8 cellular contexts compared by ENCODE assay signal in the genomic region with DNA sequence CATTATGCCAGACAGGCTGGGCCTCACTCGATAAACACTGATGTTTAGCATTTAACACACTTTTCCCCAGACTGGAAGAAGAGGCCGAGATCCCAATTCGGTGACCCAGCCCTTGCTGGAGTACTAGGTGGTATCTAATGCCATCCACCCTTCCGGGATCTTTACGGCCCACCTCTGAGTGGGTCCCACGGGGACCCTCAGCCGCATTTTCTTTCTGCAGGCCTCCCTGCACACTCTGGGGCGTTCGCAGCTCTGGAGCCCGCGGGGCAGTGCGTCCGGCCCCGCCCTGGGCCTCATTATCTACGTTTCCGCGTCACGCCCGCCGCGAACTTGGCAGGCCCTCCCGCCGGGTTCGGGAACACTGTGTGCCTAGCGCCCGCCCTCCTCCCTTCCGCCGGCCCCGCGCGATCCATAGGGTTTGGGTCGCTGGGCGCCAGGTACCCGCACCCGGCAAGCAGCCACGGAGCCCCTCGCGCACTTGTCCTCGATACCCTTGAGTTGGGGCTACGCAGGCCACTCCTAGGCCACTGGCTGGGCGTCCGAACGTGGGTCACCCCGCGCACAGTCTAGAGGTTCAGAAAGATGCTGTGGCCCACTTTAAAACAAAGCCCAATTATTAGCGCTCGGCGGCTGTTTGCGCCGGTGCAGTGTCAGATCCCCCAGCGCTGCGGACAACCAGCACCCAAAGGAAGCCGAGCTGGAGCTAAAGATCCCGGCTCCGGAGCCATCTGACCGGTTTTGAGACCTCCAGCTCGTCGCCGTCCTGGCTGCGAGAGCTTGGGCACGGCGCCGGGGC. TPM values are rescaled to one million over a fixed set of nuclear protein-coding genes. Genes with fewer than 3 reads are reported as not detected.
DNase-seq lines count a peak whose midpoint lies in the region; ATAC-seq and TF ChIP-seq lines count a peak whose summit lies in the region.

No MANE protein-coding gene starts in this region.

- no peak for TF ChIP-seq CTCF in GM10266 (IDR thresholded peaks at IDR 0.05; ENCODE audit: control insufficient read depth, insufficient read depth, low read depth, missing control alignments)

- H3K27ac Mint-ChIP-seq in naive thymus-derived CD8-positive, alpha-beta T cell, result peak overlapping the region; percentile 89 to 97 (median 94)
- H3K27ac Mint-ChIP-seq in stimulated activated memory B cell treated with anti-CD40 and anti-IgM and Interleukin-4, amounts not matched to agents 10 μg/mL and 1 μg/mL and 100 μg/mL, for 72 hours, result peak overlapping the region; percentile 77

- H3K27me3 Mint-ChIP-seq in naive thymus-derived CD8-positive, alpha-beta T cell, result no peaks in the 10 kb centered on the region
- H3K27me3 Mint-ChIP-seq in stimulated activated memory B cell treated with anti-CD40 and anti-IgM and Interleukin-4, amounts not matched to agents 10 μg/mL and 1 μg/mL and 100 μg/mL, for 72 hours, result peaks cover 63% of the 10 kb centered on the region

- H3K36me3 Mint-ChIP-seq in naive thymus-derived CD8-positive, alpha-beta T cell, result peaks cover 0 to 2% (median 0%) of the 10 kb centered on the region in 3 donors
- no peaks in the 10 kb centered on the region for H3K36me3 Mint-ChIP-seq in stimulated activated memory B cell treated with anti-CD40 and anti-IgM and Interleukin-4, amounts not matched to agents 10 μg/mL and 1 μg/mL and 100 μg/mL, for 72 hours

- POLR2A ChIA-PET in naive thymus-derived CD8-positive, alpha-beta T cell (lab: Charles Lee), result interaction anchor here (0.6 to 3.1 kb wide), 9 partner anchors 9 to 201 kb away, joined by 3 to 39 read pairs (median 4); a partner anchor contains a TSS

- peak; percentile 37 to 43 for ATAC-seq in naive thymus-derived CD8-positive, alpha-beta T cell
- peak; percentile 53 for ATAC-seq in stimulated activated memory B cell treated with anti-CD40 and anti-IgM and Interleukin-4, amounts not matched to agents 10 μg/mL and 1 μg/mL and 100 μg/mL, for 72 hours
- no peak for ATAC-seq in HG03354 (IDR thresholded peaks at IDR 0.05; ENCODE audit: poor library complexity, severe bottlenecking, unreplicated experiment)

- peak overlapping the region; percentile 90 to 98 (median 94) for H3K4me3 Mint-ChIP-seq in naive thymus-derived CD8-positive, alpha-beta T cell
- peak overlapping the region; percentile 90 for H3K4me3 Mint-ChIP-seq in stimulated activated memory B cell treated with anti-CD40 and anti-IgM and Interleukin-4, amounts not matched to agents 10 μg/mL and 1 μg/mL and 100 μg/mL, for 72 hours

- DNase-seq in EL (peak; percentile 64), NCI-H774 (lab: John Stamatoyannopoulos, UW) (peak; percentile 52), fibroblast of peridontal ligament (ENCODE audit: extremely low read depth) (peak; percentile 72), GM10266 (ENCODE audit: extremely low spot score) (no peak)
- DNase-seq in activated T-helper 1 cell treated with anti-CD3 and anti-CD28 coated beads, Interleukin-2, amount 50 U/mL, for 16 hours (ENCODE audit: low read depth in 1 of 2, low spot score in 1 of 2), result peak; percentile 40 to 51
- peak; percentile 22 to 77 (median 48) for DNase-seq in naive thymus-derived CD8-positive, alpha-beta T cell

- H3K9me3 Mint-ChIP-seq in naive thymus-derived CD8-positive, alpha-beta T cell, result no peaks in the 10 kb centered on the region
- no peaks in the 10 kb centered on the region for H3K9me3 Mint-ChIP-seq in stimulated activated memory B cell treated with anti-CD40 and anti-IgM and Interleukin-4, amounts not matched to agents 10 μg/mL and 1 μg/mL and 100 μg/mL, for 72 hours

- H3K4me1 Mint-ChIP-seq in naive thymus-derived CD8-positive, alpha-beta T cell, result peaks cover 38 to 69% (median 62%) of the 10 kb centered on the region in 4 donors
- peaks cover 14% of the 10 kb centered on the region for H3K4me1 Mint-ChIP-seq in stimulated activated memory B cell treated with anti-CD40 and anti-IgM and Interleukin-4, amounts not matched to agents 10 μg/mL and 1 μg/mL and 100 μg/mL, for 72 hours

RNA-seq across cellular contexts. Expression of a gene that starts 0.9 kb away (rescaled TPM):
- 10 to 100 TPM; 14.4 to 18.1 TPM for total RNA-seq in naive thymus-derived CD8-positive, alpha-beta T cell
- polyA plus RNA-seq in naive thymus-derived CD8-positive, alpha-beta T cell, result 10 to 100 TPM; 11.2 to 14.9 (median 14.3) TPM

RNA-seq across cellular contexts. Expression of a gene that starts 18.8 kb away (rescaled TPM):
- total RNA-seq in naive thymus-derived CD8-positive, alpha-beta T cell, result 10 to 100 TPM; 20.6 to 22.7 TPM
- polyA plus RNA-seq in naive thymus-derived CD8-positive, alpha-beta T cell, result 1 to 10 TPM; 2.2 to 5.6 (median 2.8) TPM
